27 cellular contexts compared by ENCODE assay signal in the genomic region with DNA sequence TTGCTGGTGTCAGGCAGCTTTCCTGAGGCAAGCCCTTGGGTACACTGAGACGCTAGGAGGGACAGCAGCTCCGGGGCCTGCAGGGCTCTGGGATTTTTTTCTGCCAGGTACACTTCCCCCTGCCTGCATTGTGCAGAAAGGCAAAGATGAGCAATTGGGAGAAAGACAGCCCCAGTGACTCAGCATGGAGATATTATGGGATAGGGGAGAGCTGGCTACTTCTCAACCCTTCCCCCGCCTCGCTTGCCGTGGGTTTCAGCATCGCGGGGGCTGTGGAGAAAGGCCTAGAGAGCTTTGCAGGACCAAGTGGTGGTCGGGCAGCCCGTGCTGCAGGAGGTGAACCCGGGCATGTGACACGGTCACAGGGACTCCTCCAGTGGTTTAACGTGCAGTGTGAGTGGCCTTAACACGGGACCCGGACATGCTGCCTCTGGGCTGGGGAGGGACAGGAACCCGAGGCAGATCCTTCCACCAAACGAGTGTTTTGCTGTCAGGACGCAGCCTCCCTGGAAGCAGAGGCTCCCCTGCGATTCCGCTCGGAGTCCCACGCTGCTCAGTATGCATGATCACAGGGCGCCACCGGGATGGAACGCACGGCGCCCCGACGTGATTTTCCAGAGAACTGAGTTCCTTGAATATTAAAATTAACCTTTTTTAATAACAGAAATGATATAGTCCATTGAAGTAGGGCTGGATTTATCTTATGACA.
DNase-seq lines count a peak whose midpoint lies in the region; ATAC-seq and FAIRE-seq lines count a peak whose summit lies in the region.
"Had no signal": no experiment of that assay in that cellular context is flagged by ENCODE, and none has a peak within 500 bp of the region (broad histone marks: within the 10 kb centered on the region; RNA-seq: fewer than 3 reads in every experiment).

No MANE protein-coding gene starts in this region.

- DNase-seq in NCI-H2227 (lab: John Stamatoyannopoulos, UW; ENCODE audit: unreplicated experiment), result peak; percentile 11
- DNase-seq in NCI-H2227 treated with DMSO at 0.1 percent for 48 hours (lab: John Stamatoyannopoulos, UW), result no peak
- peak; percentile 6 for DNase-seq in amniotic epithelial cell (ENCODE audit: low read depth)
- peak; percentile 36 for DNase-seq in iPS-NIHi7 (ENCODE audit: extremely low spot score)
- DNase-seq in urothelium cell line (ENCODE audit: low spot score), result peak; percentile 65
- DNase-seq in LoVo (ENCODE audit: low spot score), result no peak
- no peak for DNase-seq in activated CD4-positive, alpha-beta T cell treated with anti-CD3 and anti-CD28 coated beads, Interleukin-2, amount 50 U/mL, for 1 hour
- DNase-seq: activated B cell treated with CpG ODN at 0.5 μM for 24 hours; activated CD4-positive, alpha-beta T cell treated with anti-CD3 and anti-CD28 coated beads, Interleukin-2, amount 50 U/mL, for 4 hours; activated naive CD4-positive, alpha-beta T cell treated with Interleukin-2 at 50 U/mL for 16 hours; brain microvascular endothelial cell; CD4-positive, CD25-positive, alpha-beta regulatory T cell; erythroblast; heart left ventricle; KBM-7; left cardiac atrium; NCI-H1436; NCI-H524 treated with DMSO at 0.1 percent for 48 hours; NK-92 treated with Interleukin-12 subunit alpha and Interleukin-12 subunit beta, amount 100 ng/mL, for 24 hours; nucleus accumbens; stimulated activated naive CD8-positive, alpha-beta T cell treated with anti-CD3 and anti-CD28 coated beads, Interleukin-15, Interleukin-2, amounts not matched to agents 100 U/mL and 50 U/mL, for 24 hours; SW 1271; T-helper 9 cell; testis had no signal

- no peak for FAIRE-seq in urothelium cell line (lab: Jason Lieb, UNC)
- FAIRE-seq: GM12891 had no signal

- ATAC-seq in HG02852 (IDR thresholded peaks at IDR 0.05; ENCODE audit: unreplicated experiment), result no peak
- ATAC-seq: heart left ventricle; left cardiac atrium; Panc1; stimulated activated naive CD8-positive, alpha-beta T cell treated with anti-CD3 and anti-CD28 coated beads, Interleukin-15, Interleukin-2, amounts not matched to agents 100 U/mL and 50 U/mL, for 24 hours had no signal

Comparison
In these comparisons a context has a peak if more than half of its experiments do, and no peak if none do; other contexts are left out.
1. DNase-seq: peak in NCI-H2227 (single experiment), amniotic epithelial cell (single experiment), iPS-NIHi7 (single experiment) and urothelium cell line (single experiment); none in NCI-H2227 treated with DMSO at 0.1 percent for 48 hours (single experiment), LoVo (single experiment) and activated CD4-positive, alpha-beta T cell treated with anti-CD3 and anti-CD28 coated beads, Interleukin-2, amount 50 U/mL, for 1 hour (single experiment).